Comparison of ENCODE assay signal across 1 cellular context in genomic region chr3:160381470-160381869, GRCh38.
TF ChIP-seq lines count a peak whose summit lies in the region.

No MANE protein-coding gene starts in this region.

TF ChIP-seq in GM23338, 12 proteins besides CTCF, POLR2A, EP300 and RAD21 (continued from another document):
- TF ChIP-seq ZNF462 (CRISPR knock-in tag; IDR thresholded peaks at IDR 0.05) (no peak), EZH2 (IDR thresholded peaks at IDR 0.05; ENCODE audit: low read depth, unreplicated experiment) (no peak), JUNB (IDR thresholded peaks at IDR 0.05; ENCODE audit: unreplicated experiment) (no peak)
- TF ChIP-seq, protein P1, sequence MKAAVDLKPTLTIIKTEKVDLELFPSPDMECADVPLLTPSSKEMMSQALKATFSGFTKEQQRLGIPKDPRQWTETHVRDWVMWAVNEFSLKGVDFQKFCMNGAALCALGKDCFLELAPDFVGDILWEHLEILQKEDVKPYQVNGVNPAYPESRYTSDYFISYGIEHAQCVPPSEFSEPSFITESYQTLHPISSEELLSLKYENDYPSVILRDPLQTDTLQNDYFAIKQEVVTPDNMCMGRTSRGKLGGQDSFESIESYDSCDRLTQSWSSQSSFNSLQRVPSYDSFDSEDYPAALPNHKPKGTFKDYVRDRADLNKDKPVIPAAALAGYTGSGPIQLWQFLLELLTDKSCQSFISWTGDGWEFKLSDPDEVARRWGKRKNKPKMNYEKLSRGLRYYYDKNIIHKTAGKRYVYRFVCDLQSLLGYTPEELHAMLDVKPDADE (IDR thresholded peaks at IDR 0.05) = no peak
